Comparison of ENCODE assay signal across 1 cellular context in genomic region chr5:181205402-181205734, GRCh38.
TF ChIP-seq lines count a peak whose summit lies in the region.

No MANE protein-coding gene starts in this region.

TF ChIP-seq in liver, 16 proteins besides CTCF, POLR2A, EP300 and RAD21 (continued from another document):
- no peak for TF ChIP-seq ZBTB33 (IDR thresholded peaks at IDR 0.05)
- TF ChIP-seq HNF4A (conservative IDR thresholded peaks at IDR 0.05), result no peak
- TF ChIP-seq NR2F2 (IDR thresholded peaks at IDR 0.05), result no peak
- no peak for TF ChIP-seq SP1 (IDR thresholded peaks at IDR 0.05)
- TF ChIP-seq GABPA (IDR thresholded peaks at IDR 0.05 in 1 of 2, conservative IDR thresholded peaks at IDR 0.05 in 1 of 2), result no peak
- TF ChIP-seq FOXA1 (IDR thresholded peaks at IDR 0.05), result no peak
- no peak for TF ChIP-seq FOXA2 (IDR thresholded peaks at IDR 0.05)
- TF ChIP-seq EGR1 (IDR thresholded peaks at IDR 0.05; ENCODE audit: low read depth in 2 of 2), result no peak
- TF ChIP-seq HNF4G (IDR thresholded peaks at IDR 0.05), result no peak
- TF ChIP-seq, protein P1, sequence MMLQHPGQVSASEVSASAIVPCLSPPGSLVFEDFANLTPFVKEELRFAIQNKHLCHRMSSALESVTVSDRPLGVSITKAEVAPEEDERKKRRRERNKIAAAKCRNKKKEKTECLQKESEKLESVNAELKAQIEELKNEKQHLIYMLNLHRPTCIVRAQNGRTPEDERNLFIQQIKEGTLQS (IDR thresholded peaks at IDR 0.05), result no peak
- no peak for TF ChIP-seq RXRA (IDR thresholded peaks at IDR 0.05)
- TF ChIP-seq JUND (IDR thresholded peaks at IDR 0.05), result no peak
